ENCODE assay signal across 8 cellular contexts in the genomic region with DNA sequence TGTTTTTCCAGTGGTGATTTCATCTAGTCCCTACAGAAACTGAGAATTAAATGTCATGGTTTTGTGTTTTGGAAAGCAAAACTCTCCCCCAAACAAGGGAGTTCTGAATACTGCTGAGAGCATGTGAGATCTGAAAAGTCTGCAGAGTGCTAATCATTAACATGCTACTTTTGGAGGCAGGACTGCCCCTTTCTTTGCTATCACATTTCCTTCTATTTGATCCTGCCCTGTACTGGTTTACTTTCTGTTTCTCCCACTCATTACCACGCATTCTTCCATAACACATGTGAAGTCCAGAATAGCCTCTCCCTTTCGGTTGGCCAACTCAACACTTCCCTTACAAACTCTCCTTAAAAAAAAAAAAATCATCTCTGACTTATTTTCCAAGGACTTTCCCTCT.
A peak's percentile ranks its signal among the peaks of the same experiment; 100 is the strongest.
DNase-seq lines count a peak whose midpoint lies in the region; ATAC-seq, FAIRE-seq and TF ChIP-seq lines count a peak whose summit lies in the region.

No MANE protein-coding gene starts in this region.

- H3K27me3 ChIP-seq in brain microvascular endothelial cell (replicated peaks), result no peaks in the 10 kb centered on the region
- no peaks in the 10 kb centered on the region for H3K27me3 ChIP-seq in mesendoderm (ENCODE audit: insufficient read depth, low read length, poor library complexity)

- H3K4me3 ChIP-seq in A549 (peak overlapping the region; percentile 35), brain microvascular endothelial cell (ENCODE audit: low read depth, low read length) (no peak overlapping the region), mesendoderm (ENCODE audit: low read length) (no peak overlapping the region)

- H2BK120ac ChIP-seq in mesendoderm (ENCODE audit: low read depth, low read length), result no peak overlapping the region

- H3K4me2 ChIP-seq in A549 (peak overlapping the region; percentile 97), mesendoderm (ENCODE audit: low read length) (no peak overlapping the region)

- no peak for TF ChIP-seq RAD21 in A549 (conservative IDR thresholded peaks at IDR 0.05 in 1 of 2, IDR thresholded peaks at IDR 0.05 in 1 of 2)

- POLR2A ChIA-PET in A549 (lab: Yijun Ruan, JAX), result no interaction called here

- H2BK15ac ChIP-seq in mesendoderm (replicated peaks; ENCODE audit: low read depth), result no peak overlapping the region

- no peak overlapping the region for H3K4ac ChIP-seq in mesendoderm (ENCODE audit: low read depth, low read length)

- H3K9ac ChIP-seq in mesendoderm (ENCODE audit: low read length), result peak overlapping the region; percentile 6

- no peak for TF ChIP-seq POLR2A in A549 (IDR thresholded peaks at IDR 0.05; ENCODE audit: low read length)

- no peak overlapping the region for H3K23ac ChIP-seq in mesendoderm (ENCODE audit: low read length)

- H3K18ac ChIP-seq in mesendoderm (ENCODE audit: low read length), result peak overlapping the region; percentile 6

- no peak overlapping the region for H2AK5ac ChIP-seq in mesendoderm (ENCODE audit: low read length)

- TF ChIP-seq EP300 in A549 (IDR thresholded peaks at IDR 0.05), result no peak

- 4% methylated on average over 2 of the region's 2 CpGs for WGBS in A549 (ENCODE audit: missing lambda C conversion rate)
- no CpG with 5 or more reads among the region's 2 CpGs for WGBS in mesendoderm (ENCODE audit: extremely low coverage, insufficient coverage, low lambda C conversion rate)

- in situ Hi-C loops in brain microvascular endothelial cell (cut with HindIII; ENCODE audit: low pct_ligation_motif_present, low sequenced_read_pairs), result no loop called here

- no peak overlapping the region for H4K5ac ChIP-seq in mesendoderm (ENCODE audit: low read length)

- H2BK5ac ChIP-seq in mesendoderm (ENCODE audit: low read length), result peak overlapping the region; percentile 29

- H3K27ac ChIP-seq in A549, result peak overlapping the region; percentile 89 to 94
- peak overlapping the region; percentile 90 for H3K27ac ChIP-seq in brain microvascular endothelial cell
- peak overlapping the region; percentile 28 for H3K27ac ChIP-seq in mesendoderm (ENCODE audit: low read depth, low read length)

- H3K4me1 ChIP-seq in A549 (peaks cover 78% of the 10 kb centered on the region), mesendoderm (ENCODE audit: control insufficient read depth, low read depth, low read length) (peaks cover 33% of the 10 kb centered on the region)

- no peaks in the 10 kb centered on the region for H3K9me3 ChIP-seq in A549

- H3K79me2 ChIP-seq in mesendoderm (ENCODE audit: control insufficient read depth, insufficient read depth, low read length), result no peaks in the 10 kb centered on the region

- peak; percentile 53 to 74; a peak in 5 of 6 replicates for ATAC-seq in A549
- ATAC-seq in GM19438 (IDR thresholded peaks at IDR 0.05; ENCODE audit: low read depth, unreplicated experiment), result peak; percentile 97
- peak; percentile 72 for ATAC-seq in HG03442 (IDR thresholded peaks at IDR 0.05; ENCODE audit: unreplicated experiment)

- CTCF ChIA-PET in A549 (lab: Yijun Ruan, JAX), result no interaction called here

- intact Hi-C loops in posterior vena cava (cut with DNase I), result loop anchor here in 1 of 2 donors (5.0 kb wide), 1 partner anchor 36 kb away; no protein-coding TSS in a partner anchor

- no peak overlapping the region for H4K8ac ChIP-seq in mesendoderm (ENCODE audit: low read depth, low read length)

- peak in 1 of 2 experiments; percentile 59 for DNase-seq in A549 (ENCODE audit: low read depth in 1 of 2, low spot score in 1 of 2)
- peak; percentile 36 for DNase-seq in brain microvascular endothelial cell
- no peak for DNase-seq in mesendoderm
- no peak for DNase-seq in NCI-H524 treated with DMSO at 0.1 percent for 48 hours (lab: John Stamatoyannopoulos, UW)
- no peak for DNase-seq in cortex of kidney (lab: John Stamatoyannopoulos, UW)
- no peak for DNase-seq in posterior vena cava (ENCODE audit: low spot score)

- H3K79me1 ChIP-seq in mesendoderm (ENCODE audit: low read length), result no peaks in the 10 kb centered on the region

- H3K36me3 ChIP-seq in brain microvascular endothelial cell (replicated peaks), result no peaks in the 10 kb centered on the region
- no peaks in the 10 kb centered on the region for H3K36me3 ChIP-seq in mesendoderm (ENCODE audit: control insufficient read depth, insufficient read depth, low read length)

- H3K56ac ChIP-seq in mesendoderm (ENCODE audit: low read length), result peak overlapping the region; percentile 53

- TF ChIP-seq CTCF in A549 (IDR thresholded peaks at IDR 0.05), result no peak
- TF ChIP-seq CTCF in brain microvascular endothelial cell (IDR thresholded peaks at IDR 0.05; ENCODE audit: low read depth, low read length, missing control alignments), result no peak

- FAIRE-seq in A549 (lab: Jason Lieb, UNC), result no peak

TF ChIP-seq in A549, 52 proteins besides CTCF, POLR2A, EP300 and RAD21:
- TF ChIP-seq, protein P1, sequence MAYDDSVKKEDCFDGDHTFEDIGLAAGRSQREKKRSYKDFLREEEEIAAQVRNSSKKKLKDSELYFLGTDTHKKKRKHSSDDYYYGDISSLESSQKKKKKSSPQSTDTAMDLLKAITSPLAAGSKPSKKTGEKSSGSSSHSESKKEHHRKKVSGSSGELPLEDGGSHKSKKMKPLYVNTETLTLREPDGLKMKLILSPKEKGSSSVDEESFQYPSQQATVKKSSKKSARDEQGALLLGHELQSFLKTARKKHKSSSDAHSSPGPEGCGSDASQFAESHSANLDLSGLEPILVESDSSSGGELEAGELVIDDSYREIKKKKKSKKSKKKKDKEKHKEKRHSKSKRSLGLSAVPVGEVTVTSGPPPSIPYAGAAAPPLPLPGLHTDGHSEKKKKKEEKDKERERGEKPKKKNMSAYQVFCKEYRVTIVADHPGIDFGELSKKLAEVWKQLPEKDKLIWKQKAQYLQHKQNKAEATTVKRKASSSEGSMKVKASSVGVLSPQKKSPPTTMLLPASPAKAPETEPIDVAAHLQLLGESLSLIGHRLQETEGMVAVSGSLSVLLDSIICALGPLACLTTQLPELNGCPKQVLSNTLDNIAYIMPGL (CRISPR knock-in tag; IDR thresholded peaks at IDR 0.05; ENCODE audit: borderline replicate concordance), result no peak
- no peak for TF ChIP-seq CHD4 (IDR thresholded peaks at IDR 0.05; ENCODE audit: borderline replicate concordance)

Comparison
In these comparisons a context has a peak if more than half of its experiments do, and no peak if none do; other contexts are left out.
1. H3K27ac ChIP-seq: peak in every context shown above with its lines; median percentile 92 in A549; 90 in brain microvascular endothelial cell; 28 in mesendoderm.